ENCODE assay signal across 7 cellular contexts in the genomic region with DNA sequence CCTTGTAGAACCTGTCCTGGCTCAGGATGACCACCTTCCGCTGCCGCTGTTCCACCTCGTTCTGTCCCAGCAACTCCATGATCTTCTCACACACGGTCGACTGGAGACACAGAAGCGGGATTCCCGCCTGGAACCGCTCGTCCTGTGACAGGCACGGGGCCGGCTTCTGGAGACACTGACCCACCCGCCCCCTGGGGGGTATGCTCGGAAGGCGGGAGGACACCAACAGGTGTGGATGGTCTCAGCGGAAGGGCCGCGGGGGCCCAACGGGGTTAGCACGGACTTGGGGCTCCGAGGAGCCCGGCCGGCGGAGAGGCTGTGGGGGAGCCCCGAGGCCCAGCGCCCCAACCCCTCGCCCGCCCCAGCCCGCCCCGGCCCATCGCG. TPM values are rescaled to one million over a fixed set of nuclear protein-coding genes. Genes with fewer than 3 reads are reported as not detected.
A peak's percentile ranks its signal among the peaks of the same experiment; 100 is the strongest.
DNase-seq lines count a peak whose midpoint lies in the region; ATAC-seq and TF ChIP-seq lines count a peak whose summit lies in the region.

No MANE protein-coding gene starts in this region.

- no peak overlapping the region for H3K23ac ChIP-seq in trophoblast cell (ENCODE audit: low read length)

- H2BK120ac ChIP-seq in trophoblast cell (ENCODE audit: insufficient read depth, low read length, poor library complexity) = peak overlapping the region; percentile 85

- WGBS in gastroesophageal sphincter (ENCODE audit: low coverage in 1 of 2), 2 donors = 0% methylated on average over 2 of the region's 31 CpGs; no CpG with 5 or more reads in 1 of the 2 donors
- WGBS in trophoblast cell (ENCODE audit: extremely low coverage, insufficient coverage, insufficient read length) = no CpG with 5 or more reads among the region's 31 CpGs

- peak overlapping the region; percentile 31 for H2AFZ ChIP-seq in trophoblast cell (ENCODE audit: insufficient read depth, low read length, poor library complexity)

- peak overlapping the region; percentile 90 for H4K91ac ChIP-seq in trophoblast cell (ENCODE audit: low read depth, low read length)

- H3K18ac ChIP-seq in trophoblast cell (ENCODE audit: low read length) = no peak overlapping the region

- peaks cover 5% of the 10 kb centered on the region for H3K79me2 ChIP-seq in trophoblast cell (ENCODE audit: control insufficient read depth, insufficient read depth, low read length, poor library complexity)

- H3K27me3 ChIP-seq in gastroesophageal sphincter = no peaks in the 10 kb centered on the region
- H3K27me3 ChIP-seq in trophoblast cell (ENCODE audit: insufficient read depth, low read length) = no peaks in the 10 kb centered on the region

- H3K4me2 ChIP-seq in trophoblast cell (ENCODE audit: low read length) = peak overlapping the region; percentile 76

- H3K4ac ChIP-seq in trophoblast cell (ENCODE audit: low read depth, low read length) = peak overlapping the region; percentile 47

- H3K27ac ChIP-seq in gastroesophageal sphincter (peak overlapping the region; percentile 57 to 89 (median 87)), trophoblast cell (ENCODE audit: low read depth, low read length) (peak overlapping the region; percentile 34)

- peak overlapping the region; percentile 94 for H3K14ac ChIP-seq in trophoblast cell (ENCODE audit: low read length)

- H3K4me1 ChIP-seq in gastroesophageal sphincter (peaks cover 0 to 21% (median 12%) of the 10 kb centered on the region in 3 donors), trophoblast cell (ENCODE audit: control insufficient read depth in 1 of 2, insufficient read depth in 2 of 2, low read length in 2 of 2) (peaks cover 9 to 11% of the 10 kb centered on the region in 2 experiments)

- H3K79me1 ChIP-seq in trophoblast cell (ENCODE audit: low read length) = peaks cover 11% of the 10 kb centered on the region

- H2BK5ac ChIP-seq in trophoblast cell (ENCODE audit: low read depth, low read length, poor library complexity) = no peak overlapping the region

- no peak for TF ChIP-seq POLR2A in gastroesophageal sphincter (IDR thresholded peaks at IDR 0.05)

- peak overlapping the region; percentile 88 for H3K9ac ChIP-seq in trophoblast cell (ENCODE audit: low read length)

- H2AK5ac ChIP-seq in trophoblast cell (ENCODE audit: low read length) = no peak overlapping the region

- H2BK12ac ChIP-seq in trophoblast cell (ENCODE audit: low read length) = no peak overlapping the region

- H4K8ac ChIP-seq in trophoblast cell (ENCODE audit: low read depth, low read length) = peak overlapping the region; percentile 91

- TF ChIP-seq EP300 in gastroesophageal sphincter (IDR thresholded peaks at IDR 0.05) = no peak

- no peaks in the 10 kb centered on the region for H3K9me3 ChIP-seq in gastroesophageal sphincter
- peaks cover 2% of the 10 kb centered on the region for H3K9me3 ChIP-seq in trophoblast cell (ENCODE audit: insufficient read depth, low read depth, low read length)

- H4K12ac ChIP-seq in trophoblast cell (ENCODE audit: low read depth, low read length) = peak overlapping the region; percentile 14

- H3K36me3 ChIP-seq in gastroesophageal sphincter (peaks cover 0 to 45% of the 10 kb centered on the region in 2 donors), trophoblast cell (ENCODE audit: control insufficient read depth in 1 of 2, insufficient read depth in 2 of 2, low read length in 2 of 2) (peaks cover 38 to 42% of the 10 kb centered on the region in 2 experiments)

- peak; percentile 57 for DNase-seq in ELF-1 (ENCODE audit: low read depth, low spot score)
- peak; percentile 27 for DNase-seq in HT1080 (ENCODE audit: low read depth)
- DNase-seq in activated CD4-positive, alpha-beta T cell treated with anti-CD3 and anti-CD28 coated beads, Interleukin-2, amount 50 U/mL, for 48 hours = peak; percentile 23 to 41
- peak; percentile 52 to 59 for DNase-seq in trophoblast cell

- H3K4me3 ChIP-seq in gastroesophageal sphincter = peak overlapping the region; percentile 92 to 99
- H3K4me3 ChIP-seq in trophoblast cell (ENCODE audit: low read depth, low read length) = peak overlapping the region; percentile 97

- TF ChIP-seq CTCF in gastroesophageal sphincter (IDR thresholded peaks at IDR 0.05) = peak in 3 of 4 experiments; percentile 5 to 39 (median 30)

- ATAC-seq in GM19438 (IDR thresholded peaks at IDR 0.05; ENCODE audit: low read depth, unreplicated experiment) (peak; percentile 31), gastroesophageal sphincter (peak; percentile 25), GM21786 (IDR thresholded peaks at IDR 0.05; ENCODE audit: unreplicated experiment) (no peak)

RNA-seq across cellular contexts. Expression of a gene that starts 0.5 kb away (rescaled TPM):
- 43.6 and 49.1 TPM in 2 replicates for total RNA-seq in HT1080 (2014; rRNA removed; shearing (Covaris generic))
- polyA plus RNA-seq in HT1080 (2015; cell fraction: cytosol; rRNA removed) = 27.9 and 30.5 TPM in 2 replicates
- 24.8 and 27.8 TPM in 2 replicates for polyA plus RNA-seq in HT1080 (2015; cell fraction: nucleus; rRNA removed)
- 100 to 1,000 TPM in 1 of 4 donors, 10 to 100 TPM in 3; 46.8 to 125 (median 51.4) TPM for total RNA-seq in gastroesophageal sphincter
- polyA plus RNA-seq in trophoblast cell (2013) = 15.9 and 16.3 TPM in 2 replicates

RNA-seq across cellular contexts. Expression of a gene that starts 14.8 kb away (rescaled TPM):
- not detected in 2 replicates for total RNA-seq in HT1080 (2014; rRNA removed; shearing (Covaris generic))
- not detected in 2 replicates for polyA plus RNA-seq in HT1080 (2015; cell fraction: cytosol; rRNA removed)
- not detected in 2 replicates for polyA plus RNA-seq in HT1080 (2015; cell fraction: nucleus; rRNA removed)
- not detected for total RNA-seq in gastroesophageal sphincter
- polyA plus RNA-seq in trophoblast cell (2013) = 2.8 and 3.0 TPM in 2 replicates

RNA-seq across cellular contexts. Expression of a gene that starts 27.8 kb away (rescaled TPM):
- total RNA-seq in HT1080 (2014; rRNA removed; shearing (Covaris generic)) = 7.8 and 9.6 TPM in 2 replicates
- 6.0 and 9.0 TPM in 2 replicates for polyA plus RNA-seq in HT1080 (2015; cell fraction: cytosol; rRNA removed)
- 36.0 and 40.6 TPM in 2 replicates for polyA plus RNA-seq in HT1080 (2015; cell fraction: nucleus; rRNA removed)
- total RNA-seq in gastroesophageal sphincter = 10 to 100 TPM; 19.9 to 39.7 (median 26.6) TPM
- polyA plus RNA-seq in trophoblast cell (2013) = 25.6 and 26.3 TPM in 2 replicates
